In the genomic region with DNA sequence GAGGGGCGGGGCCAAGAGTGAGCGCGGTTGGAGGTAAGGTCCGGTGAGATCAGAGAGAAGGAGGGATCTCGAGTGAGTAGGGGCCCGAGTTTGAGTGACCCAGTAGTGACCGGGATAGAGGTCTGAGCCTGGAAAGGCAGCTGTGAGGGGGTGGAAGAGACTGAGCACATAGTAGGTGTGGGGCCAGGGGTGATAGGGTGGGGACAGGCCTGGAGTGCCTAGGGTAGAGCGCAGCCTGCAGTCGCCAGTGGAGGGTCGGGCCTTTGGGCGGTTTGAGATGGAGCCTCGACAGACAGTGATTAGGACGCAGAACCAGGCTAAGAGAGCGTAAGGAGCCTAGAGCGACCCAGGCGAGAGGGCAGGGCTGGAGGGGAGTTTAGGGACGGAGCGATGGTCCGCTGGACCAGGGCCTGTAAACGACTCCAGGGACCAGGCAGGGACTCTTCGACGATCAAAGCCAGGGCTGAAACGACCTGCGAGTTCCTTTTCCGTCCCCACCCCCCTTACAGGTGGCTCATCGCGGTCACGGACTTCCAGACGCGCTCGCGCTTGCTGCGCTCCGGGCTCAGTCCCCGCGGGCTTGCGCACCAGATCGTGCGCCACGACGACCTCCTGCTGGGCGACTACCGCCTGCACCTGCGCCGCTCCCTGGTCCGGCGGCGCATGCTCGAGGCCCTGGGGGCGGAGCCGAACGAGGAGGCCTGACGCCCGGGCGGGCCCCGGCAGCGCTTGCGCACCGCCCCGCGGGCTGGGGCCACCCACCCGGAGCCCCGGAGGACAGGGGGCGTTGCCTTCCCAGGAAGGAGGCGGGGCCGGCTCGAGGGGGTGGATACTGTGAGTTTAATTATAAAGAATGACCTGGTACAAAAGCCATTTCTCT, we compare ENCODE assay signal across 1 cellular context.
A peak's percentile ranks its signal among the peaks of the same experiment; 100 is the strongest.
TF ChIP-seq lines count a peak whose summit lies in the region.

No MANE protein-coding gene starts in this region.

TF ChIP-seq in HEK293, 187 proteins besides CTCF, POLR2A, EP300 and RAD21 (continued from another document and continues in another):
- TF ChIP-seq ZNF677 (tag by site-specific recombination; IDR thresholded peaks at IDR 0.05) (no peak), YY2 (tag by site-specific recombination; IDR thresholded peaks at IDR 0.05) (peak; percentile 41; the same call in 1 of the 2 replicates), ZNF302 (tag by site-specific recombination; IDR thresholded peaks at IDR 0.05; ENCODE audit: low read depth) (no peak; the same call in 1 of the 2 replicates), ZNF155 (tag by site-specific recombination; IDR thresholded peaks at IDR 0.05) (no peak), ZNF555 (tag by site-specific recombination; conservative IDR thresholded peaks at IDR 0.05) (no peak), ZIC2 (tag by site-specific recombination; IDR thresholded peaks at IDR 0.05) (peak; percentile 61), MYNN (tag by site-specific recombination; IDR thresholded peaks at IDR 0.05; ENCODE audit: borderline replicate concordance) (no peak), ZNF19 (tag by site-specific recombination; IDR thresholded peaks at IDR 0.05; ENCODE audit: low read depth) (no peak), REPIN1 (tag by site-specific recombination; IDR thresholded peaks at IDR 0.05; ENCODE audit: low read depth) (peak; percentile 96; the same call in 1 of the 2 replicates), ZNF530 (tag by site-specific recombination; IDR thresholded peaks at IDR 0.05; ENCODE audit: low read depth) (no peak), ZNF169 (tag by site-specific recombination; IDR thresholded peaks at IDR 0.05) (peak; percentile 70; the same call in 1 of the 2 replicates), ZFP3 (tag by site-specific recombination; IDR thresholded peaks at IDR 0.05; ENCODE audit: low read depth) (no peak), ZBTB8A (tag by site-specific recombination; IDR thresholded peaks at IDR 0.05) (no peak), ZFP41 (tag by site-specific recombination; IDR thresholded peaks at IDR 0.05; ENCODE audit: borderline replicate concordance) (0 out of 2 replicates have a peak, but pooled peaks have one; percentile 39), ZNF311 (tag by site-specific recombination; IDR thresholded peaks at IDR 0.05; ENCODE audit: borderline replicate concordance) (no peak), ZNF114 (tag by site-specific recombination; IDR thresholded peaks at IDR 0.05) (no peak), ZNF623 (tag by site-specific recombination; IDR thresholded peaks at IDR 0.05) (no peak; the same call in 1 of the 2 replicates), ZNF266 (tag by site-specific recombination; IDR thresholded peaks at IDR 0.05; ENCODE audit: low read depth) (no peak), HOXA7 (CRISPR knock-in tag; IDR thresholded peaks at IDR 0.05; ENCODE audit: borderline replicate concordance) (no peak), ZNF501 (tag by site-specific recombination; IDR thresholded peaks at IDR 0.05) (peak; percentile 97), GFI1B (tag by site-specific recombination; IDR thresholded peaks at IDR 0.05) (peak; percentile 40; the same call in 1 of the 2 replicates), ZNF202 (tag by site-specific recombination; IDR thresholded peaks at IDR 0.05; ENCODE audit: borderline replicate concordance) (no peak), SP7 (tag by site-specific recombination; IDR thresholded peaks at IDR 0.05) (peak; percentile 82), ZBTB1 (tag by site-specific recombination; IDR thresholded peaks at IDR 0.05) (0 out of 2 replicates have a peak, but pooled peaks have one; percentile 10), SP3 (tag by site-specific recombination; IDR thresholded peaks at IDR 0.05) (peak; percentile 67), ZNF626 (tag by site-specific recombination; IDR thresholded peaks at IDR 0.05) (no peak), IKZF3 (tag by site-specific recombination; IDR thresholded peaks at IDR 0.05) (no peak), KLF9 (tag by site-specific recombination; IDR thresholded peaks at IDR 0.05; ENCODE audit: low read depth) (peak; percentile 71), ZNF558 (tag by site-specific recombination; IDR thresholded peaks at IDR 0.05) (no peak), ZNF16 (tag by site-specific recombination; IDR thresholded peaks at IDR 0.05; ENCODE audit: low read depth) (no peak), ZNF184 (tag by site-specific recombination; IDR thresholded peaks at IDR 0.05) (no peak)
- TF ChIP-seq, protein P1, sequence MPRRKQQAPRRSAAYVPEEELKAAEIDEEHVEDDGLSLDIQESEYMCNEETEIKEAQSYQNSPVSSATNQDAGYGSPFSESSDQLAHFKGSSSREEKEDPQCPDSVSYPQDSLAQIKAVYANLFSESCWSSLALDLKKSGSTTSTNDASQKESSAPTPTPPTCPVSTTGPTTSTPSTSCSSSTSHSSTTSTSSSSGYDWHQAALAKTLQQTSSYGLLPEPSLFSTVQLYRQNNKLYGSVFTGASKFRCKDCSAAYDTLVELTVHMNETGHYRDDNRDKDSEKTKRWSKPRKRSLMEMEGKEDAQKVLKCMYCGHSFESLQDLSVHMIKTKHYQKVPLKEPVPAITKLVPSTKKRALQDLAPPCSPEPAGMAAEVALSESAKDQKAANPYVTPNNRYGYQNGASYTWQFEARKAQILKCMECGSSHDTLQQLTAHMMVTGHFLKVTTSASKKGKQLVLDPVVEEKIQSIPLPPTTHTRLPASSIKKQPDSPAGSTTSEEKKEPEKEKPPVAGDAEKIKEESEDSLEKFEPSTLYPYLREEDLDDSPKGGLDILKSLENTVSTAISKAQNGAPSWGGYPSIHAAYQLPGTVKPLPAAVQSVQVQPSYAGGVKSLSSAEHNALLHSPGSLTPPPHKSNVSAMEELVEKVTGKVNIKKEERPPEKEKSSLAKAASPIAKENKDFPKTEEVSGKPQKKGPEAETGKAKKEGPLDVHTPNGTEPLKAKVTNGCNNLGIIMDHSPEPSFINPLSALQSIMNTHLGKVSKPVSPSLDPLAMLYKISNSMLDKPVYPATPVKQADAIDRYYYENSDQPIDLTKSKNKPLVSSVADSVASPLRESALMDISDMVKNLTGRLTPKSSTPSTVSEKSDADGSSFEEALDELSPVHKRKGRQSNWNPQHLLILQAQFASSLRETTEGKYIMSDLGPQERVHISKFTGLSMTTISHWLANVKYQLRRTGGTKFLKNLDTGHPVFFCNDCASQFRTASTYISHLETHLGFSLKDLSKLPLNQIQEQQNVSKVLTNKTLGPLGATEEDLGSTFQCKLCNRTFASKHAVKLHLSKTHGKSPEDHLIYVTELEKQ (tag by site-specific recombination; IDR thresholded peaks at IDR 0.05; ENCODE audit: borderline replicate concordance): no peak; the same call in 1 of the 2 replicates
- TF ChIP-seq, protein P2, sequence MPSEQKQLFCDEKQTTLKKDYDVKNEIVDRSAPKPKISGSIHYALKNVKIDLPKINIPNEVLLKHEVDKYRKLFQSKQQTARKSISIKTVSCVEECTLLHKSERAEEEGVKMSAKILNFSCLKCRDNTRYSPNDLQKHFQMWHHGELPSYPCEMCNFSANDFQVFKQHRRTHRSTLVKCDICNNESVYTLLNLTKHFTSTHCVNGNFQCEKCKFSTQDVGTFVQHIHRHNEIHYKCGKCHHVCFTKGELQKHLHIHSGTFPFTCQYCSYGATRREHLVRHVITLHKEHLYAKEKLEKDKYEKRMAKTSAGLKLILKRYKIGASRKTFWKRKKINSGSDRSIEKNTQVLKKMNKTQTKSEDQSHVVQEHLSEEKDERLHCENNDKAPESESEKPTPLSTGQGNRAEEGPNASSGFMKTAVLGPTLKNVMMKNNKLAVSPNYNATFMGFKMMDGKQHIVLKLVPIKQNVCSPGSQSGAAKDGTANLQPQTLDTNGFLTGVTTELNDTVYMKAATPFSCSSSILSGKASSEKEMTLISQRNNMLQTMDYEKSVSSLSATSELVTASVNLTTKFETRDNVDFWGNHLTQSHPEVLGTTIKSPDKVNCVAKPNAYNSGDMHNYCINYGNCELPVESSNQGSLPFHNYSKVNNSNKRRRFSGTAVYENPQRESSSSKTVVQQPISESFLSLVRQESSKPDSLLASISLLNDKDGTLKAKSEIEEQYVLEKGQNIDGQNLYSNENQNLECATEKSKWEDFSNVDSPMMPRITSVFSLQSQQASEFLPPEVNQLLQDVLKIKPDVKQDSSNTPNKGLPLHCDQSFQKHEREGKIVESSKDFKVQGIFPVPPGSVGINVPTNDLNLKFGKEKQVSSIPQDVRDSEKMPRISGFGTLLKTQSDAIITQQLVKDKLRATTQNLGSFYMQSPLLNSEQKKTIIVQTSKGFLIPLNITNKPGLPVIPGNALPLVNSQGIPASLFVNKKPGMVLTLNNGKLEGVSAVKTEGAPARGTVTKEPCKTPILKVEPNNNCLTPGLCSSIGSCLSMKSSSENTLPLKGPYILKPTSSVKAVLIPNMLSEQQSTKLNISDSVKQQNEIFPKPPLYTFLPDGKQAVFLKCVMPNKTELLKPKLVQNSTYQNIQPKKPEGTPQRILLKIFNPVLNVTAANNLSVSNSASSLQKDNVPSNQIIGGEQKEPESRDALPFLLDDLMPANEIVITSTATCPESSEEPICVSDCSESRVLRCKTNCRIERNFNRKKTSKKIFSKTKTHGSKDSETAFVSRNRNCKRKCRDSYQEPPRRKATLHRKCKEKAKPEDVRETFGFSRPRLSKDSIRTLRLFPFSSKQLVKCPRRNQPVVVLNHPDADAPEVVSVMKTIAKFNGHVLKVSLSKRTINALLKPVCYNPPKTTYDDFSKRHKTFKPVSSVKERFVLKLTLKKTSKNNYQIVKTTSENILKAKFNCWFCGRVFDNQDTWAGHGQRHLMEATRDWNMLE (tag by site-specific recombination; conservative IDR thresholded peaks at IDR 0.05; ENCODE audit: low read depth): no peak
- TF ChIP-seq, protein P3, sequence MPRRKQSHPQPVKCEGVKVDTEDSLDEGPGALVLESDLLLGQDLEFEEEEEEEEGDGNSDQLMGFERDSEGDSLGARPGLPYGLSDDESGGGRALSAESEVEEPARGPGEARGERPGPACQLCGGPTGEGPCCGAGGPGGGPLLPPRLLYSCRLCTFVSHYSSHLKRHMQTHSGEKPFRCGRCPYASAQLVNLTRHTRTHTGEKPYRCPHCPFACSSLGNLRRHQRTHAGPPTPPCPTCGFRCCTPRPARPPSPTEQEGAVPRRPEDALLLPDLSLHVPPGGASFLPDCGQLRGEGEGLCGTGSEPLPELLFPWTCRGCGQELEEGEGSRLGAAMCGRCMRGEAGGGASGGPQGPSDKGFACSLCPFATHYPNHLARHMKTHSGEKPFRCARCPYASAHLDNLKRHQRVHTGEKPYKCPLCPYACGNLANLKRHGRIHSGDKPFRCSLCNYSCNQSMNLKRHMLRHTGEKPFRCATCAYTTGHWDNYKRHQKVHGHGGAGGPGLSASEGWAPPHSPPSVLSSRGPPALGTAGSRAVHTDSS (tag by site-specific recombination; IDR thresholded peaks at IDR 0.05): no peak
- TF ChIP-seq, protein P4, sequence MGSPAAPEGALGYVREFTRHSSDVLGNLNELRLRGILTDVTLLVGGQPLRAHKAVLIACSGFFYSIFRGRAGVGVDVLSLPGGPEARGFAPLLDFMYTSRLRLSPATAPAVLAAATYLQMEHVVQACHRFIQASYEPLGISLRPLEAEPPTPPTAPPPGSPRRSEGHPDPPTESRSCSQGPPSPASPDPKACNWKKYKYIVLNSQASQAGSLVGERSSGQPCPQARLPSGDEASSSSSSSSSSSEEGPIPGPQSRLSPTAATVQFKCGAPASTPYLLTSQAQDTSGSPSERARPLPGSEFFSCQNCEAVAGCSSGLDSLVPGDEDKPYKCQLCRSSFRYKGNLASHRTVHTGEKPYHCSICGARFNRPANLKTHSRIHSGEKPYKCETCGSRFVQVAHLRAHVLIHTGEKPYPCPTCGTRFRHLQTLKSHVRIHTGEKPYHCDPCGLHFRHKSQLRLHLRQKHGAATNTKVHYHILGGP (tag by site-specific recombination; IDR thresholded peaks at IDR 0.05): no peak
- TF ChIP-seq, protein P5, sequence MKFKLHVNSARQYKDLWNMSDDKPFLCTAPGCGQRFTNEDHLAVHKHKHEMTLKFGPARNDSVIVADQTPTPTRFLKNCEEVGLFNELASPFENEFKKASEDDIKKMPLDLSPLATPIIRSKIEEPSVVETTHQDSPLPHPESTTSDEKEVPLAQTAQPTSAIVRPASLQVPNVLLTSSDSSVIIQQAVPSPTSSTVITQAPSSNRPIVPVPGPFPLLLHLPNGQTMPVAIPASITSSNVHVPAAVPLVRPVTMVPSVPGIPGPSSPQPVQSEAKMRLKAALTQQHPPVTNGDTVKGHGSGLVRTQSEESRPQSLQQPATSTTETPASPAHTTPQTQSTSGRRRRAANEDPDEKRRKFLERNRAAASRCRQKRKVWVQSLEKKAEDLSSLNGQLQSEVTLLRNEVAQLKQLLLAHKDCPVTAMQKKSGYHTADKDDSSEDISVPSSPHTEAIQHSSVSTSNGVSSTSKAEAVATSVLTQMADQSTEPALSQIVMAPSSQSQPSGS (tag by site-specific recombination; IDR thresholded peaks at IDR 0.05; ENCODE audit: low read depth): no peak
- TF ChIP-seq, protein P6, sequence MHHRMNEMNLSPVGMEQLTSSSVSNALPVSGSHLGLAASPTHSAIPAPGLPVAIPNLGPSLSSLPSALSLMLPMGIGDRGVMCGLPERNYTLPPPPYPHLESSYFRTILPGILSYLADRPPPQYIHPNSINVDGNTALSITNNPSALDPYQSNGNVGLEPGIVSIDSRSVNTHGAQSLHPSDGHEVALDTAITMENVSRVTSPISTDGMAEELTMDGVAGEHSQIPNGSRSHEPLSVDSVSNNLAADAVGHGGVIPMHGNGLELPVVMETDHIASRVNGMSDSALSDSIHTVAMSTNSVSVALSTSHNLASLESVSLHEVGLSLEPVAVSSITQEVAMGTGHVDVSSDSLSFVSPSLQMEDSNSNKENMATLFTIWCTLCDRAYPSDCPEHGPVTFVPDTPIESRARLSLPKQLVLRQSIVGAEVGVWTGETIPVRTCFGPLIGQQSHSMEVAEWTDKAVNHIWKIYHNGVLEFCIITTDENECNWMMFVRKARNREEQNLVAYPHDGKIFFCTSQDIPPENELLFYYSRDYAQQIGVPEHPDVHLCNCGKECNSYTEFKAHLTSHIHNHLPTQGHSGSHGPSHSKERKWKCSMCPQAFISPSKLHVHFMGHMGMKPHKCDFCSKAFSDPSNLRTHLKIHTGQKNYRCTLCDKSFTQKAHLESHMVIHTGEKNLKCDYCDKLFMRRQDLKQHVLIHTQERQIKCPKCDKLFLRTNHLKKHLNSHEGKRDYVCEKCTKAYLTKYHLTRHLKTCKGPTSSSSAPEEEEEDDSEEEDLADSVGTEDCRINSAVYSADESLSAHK (tag by site-specific recombination; IDR thresholded peaks at IDR 0.05): peak; percentile 75
- TF ChIP-seq, protein P7, sequence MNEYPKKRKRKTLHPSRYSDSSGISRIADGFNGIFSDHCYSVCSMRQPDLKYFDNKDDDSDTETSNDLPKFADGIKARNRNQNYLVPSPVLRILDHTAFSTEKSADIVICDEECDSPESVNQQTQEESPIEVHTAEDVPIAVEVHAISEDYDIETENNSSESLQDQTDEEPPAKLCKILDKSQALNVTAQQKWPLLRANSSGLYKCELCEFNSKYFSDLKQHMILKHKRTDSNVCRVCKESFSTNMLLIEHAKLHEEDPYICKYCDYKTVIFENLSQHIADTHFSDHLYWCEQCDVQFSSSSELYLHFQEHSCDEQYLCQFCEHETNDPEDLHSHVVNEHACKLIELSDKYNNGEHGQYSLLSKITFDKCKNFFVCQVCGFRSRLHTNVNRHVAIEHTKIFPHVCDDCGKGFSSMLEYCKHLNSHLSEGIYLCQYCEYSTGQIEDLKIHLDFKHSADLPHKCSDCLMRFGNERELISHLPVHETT (tag by site-specific recombination; IDR thresholded peaks at IDR 0.05): peak; percentile 77
- TF ChIP-seq, protein P8, sequence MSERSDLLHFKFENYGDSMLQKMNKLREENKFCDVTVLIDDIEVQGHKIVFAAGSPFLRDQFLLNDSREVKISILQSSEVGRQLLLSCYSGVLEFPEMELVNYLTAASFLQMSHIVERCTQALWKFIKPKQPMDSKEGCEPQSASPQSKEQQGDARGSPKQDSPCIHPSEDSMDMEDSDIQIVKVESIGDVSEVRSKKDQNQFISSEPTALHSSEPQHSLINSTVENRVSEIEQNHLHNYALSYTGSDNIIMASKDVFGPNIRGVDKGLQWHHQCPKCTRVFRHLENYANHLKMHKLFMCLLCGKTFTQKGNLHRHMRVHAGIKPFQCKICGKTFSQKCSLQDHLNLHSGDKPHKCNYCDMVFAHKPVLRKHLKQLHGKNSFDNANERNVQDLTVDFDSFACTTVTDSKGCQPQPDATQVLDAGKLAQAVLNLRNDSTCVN (tag by site-specific recombination; optimal IDR thresholded peaks at IDR 0.05): peak; percentile 96
